ENCODE assay signal across 23 cellular contexts in the genomic region with DNA sequence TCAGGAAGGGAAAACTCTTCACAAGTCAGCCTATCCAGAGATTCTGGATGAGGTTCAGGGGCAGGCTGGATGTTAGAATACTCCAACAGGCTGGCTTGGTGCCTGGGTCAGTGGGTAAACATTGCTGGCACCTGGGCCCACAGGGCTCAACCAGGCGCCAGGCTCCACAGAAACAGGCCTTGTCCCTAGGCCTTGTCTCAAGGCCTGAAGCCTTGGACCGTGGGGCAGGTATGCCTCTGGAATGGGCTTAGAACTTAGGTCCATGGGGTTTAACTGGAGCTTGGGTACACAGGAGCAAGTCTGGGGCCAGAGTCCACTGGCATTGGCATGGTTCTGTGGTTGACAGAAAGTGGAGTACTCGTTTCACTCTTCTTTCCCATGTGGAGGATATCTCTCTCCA.
A peak's percentile ranks its signal among the peaks of the same experiment; 100 is the strongest.
DNase-seq lines count a peak whose midpoint lies in the region; ATAC-seq, FAIRE-seq and TF ChIP-seq lines count a peak whose summit lies in the region.
"Had no signal": no experiment of that assay in that cellular context is flagged by ENCODE, and none has a peak within 500 bp of the region (broad histone marks: within the 10 kb centered on the region; RNA-seq: fewer than 3 reads in every experiment).

No MANE protein-coding gene starts in this region.

- H3K4me1 ChIP-seq in heart right ventricle: no peaks in the 10 kb centered on the region
- peaks cover 0 to 19% (median 0%) of the 10 kb centered on the region in 4 donors for H3K4me1 ChIP-seq in right lobe of liver
- H3K4me1 ChIP-seq: BE2C, HAP-1 had no signal

- WGBS in heart right ventricle, 2 donors: 85 to 88% methylated on average over 3 of the region's 3 CpGs
- WGBS in right lobe of liver (ENCODE audit: insufficient coverage, low coverage, low lambda C conversion rate, missing lambda C conversion rate): 0% methylated on average over 1 of the region's 3 CpGs

- intact Hi-C loops in left ventricle myocardium superior (cut with micrococcal nuclease): no loop called here
- intact Hi-C loops in heart right ventricle (cut with DNase I): no loop called here
- intact Hi-C loops in right lobe of liver (cut with DNase I): no loop called here

- ATAC-seq in left ventricle myocardium superior: no peak
- ATAC-seq in heart right ventricle: no peak
- ATAC-seq in right lobe of liver: peak; percentile 70 to 97 (median 84)
- ATAC-seq: GM12878 had no signal

- H3K9me3 ChIP-seq in heart right ventricle (peaks cover 0 to 14% (median 5%) of the 10 kb centered on the region in 11 donors), right lobe of liver (no peaks in the 10 kb centered on the region)
- H3K9me3 ChIP-seq: BE2C, HAP-1 had no signal

- no peaks in the 10 kb centered on the region for H3K36me3 ChIP-seq in heart right ventricle
- H3K36me3 ChIP-seq in right lobe of liver: no peaks in the 10 kb centered on the region
- H3K36me3 ChIP-seq: BE2C, HAP-1 had no signal

- no peak for TF ChIP-seq CTCF in heart right ventricle (IDR thresholded peaks at IDR 0.05)
- TF ChIP-seq CTCF in right lobe of liver (IDR thresholded peaks at IDR 0.05): no peak

- H3K4me3 ChIP-seq in heart right ventricle (no peak overlapping the region), right lobe of liver (no peak overlapping the region)
- H3K4me3 ChIP-seq: GM12878, HAP-1 had no signal

- no peak for FAIRE-seq in GM12891 (lab: Jason Lieb, UNC)
- FAIRE-seq: A204.1, GM12878, GM19239 had no signal

- H3K27ac ChIP-seq in heart right ventricle (no peak overlapping the region), right lobe of liver (no peak overlapping the region)
- H3K27ac ChIP-seq: HL-60 had no signal

- DNase-seq in left ventricle myocardium superior: peak; percentile 27
- DNase-seq in heart right ventricle: no peak
- peak; percentile 49 for DNase-seq in NCI-H69 (lab: John Stamatoyannopoulos, UW)
- DNase-seq in right lobe of liver: peak; percentile 38 to 84 (median 77)
- no peak for DNase-seq in GM12891 (ENCODE audit: insufficient read length, low spot score)
- no peak for DNase-seq in putamen (ENCODE audit: low spot score)
- DNase-seq in effector CD8-positive, alpha-beta T cell (lab: John Stamatoyannopoulos, UW): no peak
- DNase-seq: ACHN; BE2C; C1 segment of cervical spinal cord; CD4-positive, CD25-positive, alpha-beta regulatory T cell; CD8-positive, alpha-beta memory T cell; COR-L47; DMS 273 treated with DMSO at 0.1 percent for 48 hours; DMS53; DND-41; EL; IMR-90 had no signal

- no peak for TF ChIP-seq POLR2A in right lobe of liver (IDR thresholded peaks at IDR 0.05)
- no peak for TF ChIP-seq POLR2A in GM12891 (IDR thresholded peaks at IDR 0.05; ENCODE audit: low read depth, low read length)

- H3K27me3 ChIP-seq in heart right ventricle: no peaks in the 10 kb centered on the region
- H3K27me3 ChIP-seq in right lobe of liver: no peaks in the 10 kb centered on the region
- H3K27me3 ChIP-seq: BE2C had no signal

TF ChIP-seq in GM12891, 5 proteins besides CTCF, POLR2A, EP300 and RAD21:
- no peak for TF ChIP-seq SPI1 (IDR thresholded peaks at IDR 0.05; ENCODE audit: low read depth, low read length)
- no peak for TF ChIP-seq POU2F2 (IDR thresholded peaks at IDR 0.05; ENCODE audit: low read depth, low read length)
- no peak for TF ChIP-seq POLR2AphosphoS5 (IDR thresholded peaks at IDR 0.05; ENCODE audit: low read depth, low read length)
- no peak for TF ChIP-seq PAX5 (IDR thresholded peaks at IDR 0.05; ENCODE audit: insufficient read depth, low read length, severe bottlenecking)
- no peak for TF ChIP-seq TAF1 (IDR thresholded peaks at IDR 0.05; ENCODE audit: low read depth, low read length)

Comparison
In these comparisons a context has a peak if more than half of its experiments do, and no peak if none do; other contexts are left out.
1. DNase-seq: peak in left ventricle myocardium superior (single experiment), NCI-H69 (single experiment) and right lobe of liver (3 of 3); none in heart right ventricle (0 of 2), GM12891 (single experiment), putamen (single experiment) and effector CD8-positive, alpha-beta T cell (single experiment).
2. ATAC-seq: peak in right lobe of liver (4 of 4); none in left ventricle myocardium superior (single experiment) and heart right ventricle (0 of 8).